16 cellular contexts compared by ENCODE assay signal in the genomic region with DNA sequence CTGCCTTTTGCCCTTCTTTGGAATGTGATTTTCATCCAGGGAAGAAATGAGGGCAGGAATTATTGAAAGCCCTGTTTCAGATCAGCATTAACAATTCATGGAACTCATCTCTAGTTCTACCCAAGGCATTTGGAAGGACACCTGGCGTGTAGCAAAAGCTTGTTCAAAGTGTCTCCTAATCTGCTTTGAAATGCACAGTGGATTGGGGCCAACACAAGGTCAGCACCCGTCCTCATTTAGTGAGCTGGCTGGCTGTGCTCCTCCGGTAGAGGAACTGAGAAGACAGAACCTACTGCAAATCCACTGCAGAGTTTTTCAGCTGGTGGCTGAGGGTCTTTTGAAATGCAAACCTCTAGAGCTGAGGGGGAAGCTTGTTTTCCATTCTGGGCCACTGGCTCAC.
A peak's percentile ranks its signal among the peaks of the same experiment; 100 is the strongest.
DNase-seq lines count a peak whose midpoint lies in the region; ATAC-seq lines count a peak whose summit lies in the region.
"Had no signal": no experiment of that assay in that cellular context is flagged by ENCODE, and none has a peak within 500 bp of the region (broad histone marks: within the 10 kb centered on the region; RNA-seq: fewer than 3 reads in every experiment).

No MANE protein-coding gene starts in this region.

- H3K9me3 ChIP-seq in iPS DF 6.9 (ENCODE audit: control insufficient read depth, insufficient read depth, low read length) = no peaks in the 10 kb centered on the region
- H3K9me3 ChIP-seq in SJCRH30 (replicated peaks) = no peaks in the 10 kb centered on the region
- H3K9me3 ChIP-seq: psoas muscle had no signal

- H3K4me1 ChIP-seq in iPS DF 6.9 (ENCODE audit: control insufficient read depth, insufficient read depth, low read length) = no peaks in the 10 kb centered on the region
- no peaks in the 10 kb centered on the region for H3K4me1 ChIP-seq in SJCRH30
- H3K4me1 ChIP-seq: foreskin keratinocyte, psoas muscle, spleen had no signal

- intact Hi-C loops in left colon (cut with DNase I, micrococcal nuclease) = no loop called here

- H3K27ac ChIP-seq in iPS DF 6.9 (ENCODE audit: low read length) = no peak overlapping the region
- no peak overlapping the region for H3K27ac ChIP-seq in SJCRH30
- H3K27ac ChIP-seq: foreskin keratinocyte, psoas muscle, spleen had no signal

- H3K4me3 ChIP-seq in iPS DF 6.9 (ENCODE audit: low read length) (no peak overlapping the region), SJCRH30 (no peak overlapping the region)
- H3K4me3 ChIP-seq: psoas muscle, spleen had no signal

- no peaks in the 10 kb centered on the region for H3K36me3 ChIP-seq in iPS DF 6.9 (ENCODE audit: control insufficient read depth, insufficient read depth, low read length)
- no peaks in the 10 kb centered on the region for H3K36me3 ChIP-seq in SJCRH30
- H3K36me3 ChIP-seq: spleen had no signal

- DNase-seq in iPS DF 6.9 (ENCODE audit: low read depth, low spot score) = peak; percentile 18
- DNase-seq in SJCRH30 = no peak
- DNase-seq in SHP77 treated with DMSO at 0.1 percent for 48 hours (lab: John Stamatoyannopoulos, UW) = no peak
- DNase-seq in left colon = no peak
- DNase-seq in SIG-M5 (lab: John Stamatoyannopoulos, UW) = no peak
- DNase-seq: COR-L47; foreskin keratinocyte; naive thymus-derived CD8-positive, alpha-beta T cell; NCI-H1694; NCI-H510A; psoas muscle; spleen; stimulated activated naive CD4-positive, alpha-beta T cell treated with Interleukin-2 at 50 U/mL for 16 hours had no signal

- peaks cover 3% of the 10 kb centered on the region; the same call in 1 of the 2 replicates for H3K27me3 ChIP-seq in iPS DF 6.9 (ENCODE audit: control insufficient read depth, insufficient read depth, low read length)
- no peaks in the 10 kb centered on the region for H3K27me3 ChIP-seq in SJCRH30
- H3K27me3 ChIP-seq: foreskin keratinocyte, spleen had no signal

- no CpG with 5 or more reads among the region's 3 CpGs for WGBS in iPS DF 6.9 (ENCODE audit: insufficient coverage, insufficient read length)

- peak; percentile 46 for ATAC-seq in GM18498 (IDR thresholded peaks at IDR 0.05; ENCODE audit: unreplicated experiment)
- peak; percentile 58 for ATAC-seq in GM21529 (IDR thresholded peaks at IDR 0.05; ENCODE audit: unreplicated experiment)
- ATAC-seq in HG03442 (IDR thresholded peaks at IDR 0.05; ENCODE audit: unreplicated experiment) = peak; percentile 51
- ATAC-seq in left colon = no peak
- ATAC-seq: foreskin keratinocyte; naive thymus-derived CD8-positive, alpha-beta T cell; psoas muscle had no signal
